In genomic region chr11:115256326-115257197, GRCh38 we compare ENCODE assay signal across 9 cellular contexts.
DNase-seq lines count a peak whose midpoint lies in the region; ATAC-seq and TF ChIP-seq lines count a peak whose summit lies in the region.
"Had no signal": no experiment of that assay in that cellular context is flagged by ENCODE, and none has a peak within 500 bp of the region (broad histone marks: within the 10 kb centered on the region; RNA-seq: fewer than 3 reads in every experiment).

No MANE protein-coding gene starts in this region.

- DNase-seq in activated gamma-delta T cell treated with Interleukin-2 at 50 U/mL for 16 hours (peak; percentile 11), activated gamma-delta T cell (lab: John Stamatoyannopoulos, UW) (no peak), thyroid gland (no peak), NCI-H226 (no peak), breast epithelium (ENCODE audit: low spot score in 2 of 2) (no peak)
- DNase-seq in stimulated activated CD4-positive, alpha-beta T cell treated with anti-CD3 and anti-CD28 coated beads, Interleukin-15, amount 100 ng/mL, for 24 hours: no peak

- peak overlapping the region; percentile 76 for H2AFZ ChIP-seq in OCI-LY3 (ENCODE audit: low read depth, low read length)
- H2AFZ ChIP-seq: PC-9 had no signal

- H3K27me3 ChIP-seq in OCI-LY3 (ENCODE audit: low read depth, low read length) (peaks cover 4% of the 10 kb centered on the region; the same call in 1 of the 2 replicates), thyroid gland (no peaks in the 10 kb centered on the region), breast epithelium (no peaks in the 10 kb centered on the region)

- H3K4me3 ChIP-seq in OCI-LY3 (ENCODE audit: low read length): peak overlapping the region; percentile 55
- no peak overlapping the region for H3K4me3 ChIP-seq in thyroid gland (replicated peaks in 1 of 3)
- no peak overlapping the region for H3K4me3 ChIP-seq in breast epithelium
- H3K4me3 ChIP-seq: PC-9 had no signal

- intact Hi-C loops in thyroid gland (cut with DNase I): no loop called here
- intact Hi-C loops in breast epithelium (cut with DNase I; ENCODE audit: low total_unique reads): no loop called here

- TF ChIP-seq CTCF in OCI-LY3 (IDR thresholded peaks at IDR 0.05; ENCODE audit: low read depth, low read length): no peak
- TF ChIP-seq CTCF in thyroid gland (IDR thresholded peaks at IDR 0.05): no peak
- no peak for TF ChIP-seq CTCF in breast epithelium (IDR thresholded peaks at IDR 0.05)

- H3K4me1 ChIP-seq in OCI-LY3 (ENCODE audit: low read length) (peaks cover 39% of the 10 kb centered on the region), thyroid gland (peaks cover 19 to 22% of the 10 kb centered on the region in 2 donors), breast epithelium (no peaks in the 10 kb centered on the region)

- TF ChIP-seq POLR2A in thyroid gland (IDR thresholded peaks at IDR 0.05) (no peak), breast epithelium (IDR thresholded peaks at IDR 0.05) (no peak)

- H3K27ac ChIP-seq in OCI-LY3 (ENCODE audit: low read length): peak overlapping the region; percentile 88
- H3K27ac ChIP-seq in thyroid gland: peak overlapping the region in 2 of 3 donors; percentile 18 to 57
- no peak overlapping the region for H3K27ac ChIP-seq in breast epithelium
- H3K27ac ChIP-seq: PC-9 had no signal

- H4K20me1 ChIP-seq in OCI-LY3 (ENCODE audit: insufficient read depth, low read length): no peaks in the 10 kb centered on the region

- H3K36me3 ChIP-seq in OCI-LY3 (replicated peaks; ENCODE audit: low read depth, low read length): no peaks in the 10 kb centered on the region
- H3K36me3 ChIP-seq in thyroid gland: no peaks in the 10 kb centered on the region
- H3K36me3 ChIP-seq in breast epithelium: no peaks in the 10 kb centered on the region

- H3K9me3 ChIP-seq in OCI-LY3 (ENCODE audit: insufficient read depth, low read length) (no peaks in the 10 kb centered on the region), thyroid gland (no peaks in the 10 kb centered on the region), breast epithelium (no peaks in the 10 kb centered on the region)

- peak overlapping the region; percentile 76 for H3K4me2 ChIP-seq in OCI-LY3 (ENCODE audit: low read length)
- H3K4me2 ChIP-seq: PC-9 had no signal

- peak overlapping the region; percentile 36; the same call in 1 of the 2 replicates for H3K9ac ChIP-seq in OCI-LY3 (ENCODE audit: low read length)

- ATAC-seq in HG03066 (IDR thresholded peaks at IDR 0.05; ENCODE audit: low read depth, unreplicated experiment): peak; percentile 98

- WGBS in thyroid gland, 2 donors: 48 to 50% methylated on average over 7 of the region's 7 CpGs

- no peaks in the 10 kb centered on the region for H3K79me2 ChIP-seq in OCI-LY3 (ENCODE audit: low read length)

Comparison
In these comparisons a context has a peak if more than half of its experiments do, and no peak if none do; other contexts are left out.
1. H3K27ac ChIP-seq: peak in OCI-LY3 (single experiment) and thyroid gland (2 of 3); none in breast epithelium (0 of 2).